9 cellular contexts compared by ENCODE assay signal in genomic region chr1:44377925-44378784, GRCh38. TPM values are rescaled to one million over a fixed set of nuclear protein-coding genes. Genes with fewer than 3 reads are reported as not detected.
DNase-seq lines count a peak whose midpoint lies in the region; ATAC-seq and TF ChIP-seq lines count a peak whose summit lies in the region.
"Had no signal": no experiment of that assay in that cellular context is flagged by ENCODE, and none has a peak within 500 bp of the region (broad histone marks: within the 10 kb centered on the region; RNA-seq: fewer than 3 reads in every experiment).

No MANE protein-coding gene starts in this region.

- CTCF ChIA-PET in CD8-positive, alpha-beta T cell (lab: Charles Lee) = interaction anchor here (0.7 to 4.9 kb wide), 17 partner anchors 10 to 281 kb away, joined by 3 to 46 read pairs (median 3); no protein-coding TSS in a partner anchor
- CTCF ChIA-PET in HEK293T (lab: Yijun Ruan, JAX) = interaction anchor here (0.6 to 1.8 kb wide), 22 partner anchors 9 to 478 kb away, joined by 3 to 18 read pairs (median 4); partner anchors contain the start of gene RNU5D-1
- CTCF ChIA-PET in OCI-LY7 (lab: Charles Lee; ENCODE audit: unreplicated experiment) = interaction anchor here (1.0 kb wide), 1 partner anchor 217 kb away, joined by 4 read pairs; no protein-coding TSS in a partner anchor

- no peaks in the 10 kb centered on the region for H3K9me2 ChIP-seq in OCI-LY7 (ENCODE audit: insufficient read depth, low read length)

- no TSS peak for BruUV-seq in OCI-LY7 (replicated peaks; lab: Mats Ljungman, UMichigan)

- peak; percentile 59 for TF ChIP-seq CTCF in CD8-positive, alpha-beta T cell (IDR thresholded peaks at IDR 0.05)
- TF ChIP-seq CTCF in OCI-LY7 (conservative IDR thresholded peaks at IDR 0.05; ENCODE audit: low read length) (peak; percentile 82), psoas muscle (IDR thresholded peaks at IDR 0.05) (peak; percentile 54)

- no peaks in the 10 kb centered on the region for H3K9me3 Mint-ChIP-seq in CD8-positive, alpha-beta T cell
- H3K9me3 Mint-ChIP-seq: IgD-negative memory B cell had no signal

- no peaks in the 10 kb centered on the region for H3K27me3 Mint-ChIP-seq in CD8-positive, alpha-beta T cell (ENCODE audit: low read depth)

- intact Hi-C loops in CD8-positive, alpha-beta T cell (cut with DNase I, micrococcal nuclease) = loop anchor here (1.0 kb wide), 3 partner anchors 217 to 275 kb away; no protein-coding TSS in a partner anchor
- intact Hi-C loops in OCI-LY7 (cut with micrococcal nuclease; ENCODE audit: unreplicated experiment) = loop anchor here (1.0 to 10.0 kb wide), 2 partner anchors 217 to 277 kb away; no protein-coding TSS in a partner anchor
- intact Hi-C loops in head of caudate nucleus (cut with DNase I) = loop anchor here (10.0 kb wide), 1 partner anchor 217 kb away; no protein-coding TSS in a partner anchor
- intact Hi-C loops in psoas muscle (cut with DNase I) = loop anchor here (2.0 to 5.0 kb wide), 4 partner anchors 23 to 219 kb away; no protein-coding TSS in a partner anchor

- no peaks in the 10 kb centered on the region for H3K27me3 ChIP-seq in CD8-positive, alpha-beta T cell (ENCODE audit: insufficient read depth, low read length)
- H3K27me3 ChIP-seq in psoas muscle (ENCODE audit: insufficient read depth in 3 of 3, low read length in 2 of 3) = no peaks in the 10 kb centered on the region

- ATAC-seq in CD8-positive, alpha-beta T cell = peak; percentile 34
- no peak for ATAC-seq in psoas muscle
- no peak for ATAC-seq in HG03045 (IDR thresholded peaks at IDR 0.05; ENCODE audit: unreplicated experiment)
- ATAC-seq in GM21381 (IDR thresholded peaks at IDR 0.05; ENCODE audit: unreplicated experiment) = no peak

- no peak overlapping the region for H3K27ac Mint-ChIP-seq in CD8-positive, alpha-beta T cell
- H3K27ac Mint-ChIP-seq: IgD-negative memory B cell had no signal

- POLR2A ChIA-PET in CD8-positive, alpha-beta T cell (lab: Charles Lee) = interaction anchor here (1.0 kb wide), 1 partner anchor 217 kb away, joined by 3 read pairs; no protein-coding TSS in a partner anchor
- POLR2A ChIA-PET in HEK293T (lab: Yijun Ruan, JAX) = interaction anchor here (0.5 to 1.4 kb wide), 2 partner anchors 24 to 183 kb away, joined by 3 to 5 read pairs; no protein-coding TSS in a partner anchor
- POLR2A ChIA-PET in OCI-LY7 (lab: Charles Lee) = no interaction called here

- no peak overlapping the region for H3K27ac ChIP-seq in CD8-positive, alpha-beta T cell (ENCODE audit: low read depth, low read length)
- no peak overlapping the region for H3K27ac ChIP-seq in OCI-LY7 (ENCODE audit: low read depth, low read length, poor library complexity, severe bottlenecking)
- no peak overlapping the region for H3K27ac ChIP-seq in psoas muscle

- no peaks in the 10 kb centered on the region for H3K36me3 Mint-ChIP-seq in CD8-positive, alpha-beta T cell
- H3K36me3 Mint-ChIP-seq: IgD-negative memory B cell had no signal

- H3K79me2 ChIP-seq in OCI-LY7 (ENCODE audit: insufficient read depth, low read depth, low read length) = no peaks in the 10 kb centered on the region

- H3K4me1 Mint-ChIP-seq in CD8-positive, alpha-beta T cell (ENCODE audit: low read depth) = no peaks in the 10 kb centered on the region
- H3K4me1 Mint-ChIP-seq: IgD-negative memory B cell had no signal

- H3K4me1 ChIP-seq in CD8-positive, alpha-beta T cell (ENCODE audit: insufficient read depth, low read length) = no peaks in the 10 kb centered on the region
- no peaks in the 10 kb centered on the region for H3K4me1 ChIP-seq in OCI-LY7 (ENCODE audit: insufficient read depth, low read length, poor library complexity, severe bottlenecking)
- no peaks in the 10 kb centered on the region for H3K4me1 ChIP-seq in psoas muscle

- H3K9me3 ChIP-seq in CD8-positive, alpha-beta T cell (ENCODE audit: low read length) = no peaks in the 10 kb centered on the region
- no peaks in the 10 kb centered on the region for H3K9me3 ChIP-seq in OCI-LY7 (ENCODE audit: low read length)
- no peaks in the 10 kb centered on the region for H3K9me3 ChIP-seq in psoas muscle

- 63 to 71% (median 66%) methylated on average over 12 of the region's 12 CpGs for WGBS in psoas muscle, 3 donors

- H2AFZ ChIP-seq in OCI-LY7 (ENCODE audit: low read length) = no peak overlapping the region

- no peaks in the 10 kb centered on the region for H3K36me3 ChIP-seq in CD8-positive, alpha-beta T cell (ENCODE audit: insufficient read depth, low read length)
- H3K36me3 ChIP-seq in OCI-LY7 (ENCODE audit: insufficient read depth, low read length) (no peaks in the 10 kb centered on the region), psoas muscle (ENCODE audit: insufficient read depth in 1 of 2, low read depth in 1 of 2) (no peaks in the 10 kb centered on the region)

- H3K4me2 ChIP-seq in OCI-LY7 (ENCODE audit: low read length) = no peak overlapping the region

- no peak overlapping the region for H3K4me3 Mint-ChIP-seq in CD8-positive, alpha-beta T cell
- H3K4me3 Mint-ChIP-seq: IgD-negative memory B cell had no signal

- H3K4me3 ChIP-seq in CD8-positive, alpha-beta T cell (ENCODE audit: low read depth, low read length) = no peak overlapping the region
- H3K4me3 ChIP-seq in OCI-LY7 (ENCODE audit: low read depth, low read length, poor library complexity, severe bottlenecking) = no peak overlapping the region
- H3K4me3 ChIP-seq in psoas muscle = no peak overlapping the region

- H4K20me1 ChIP-seq in OCI-LY7 (ENCODE audit: insufficient read depth, low read length) = no peaks in the 10 kb centered on the region

- DNase-seq in CD8-positive, alpha-beta T cell = peak; percentile 5 to 57 (median 50)
- DNase-seq in HEK293T (ENCODE audit: extremely low spot score) (peak; percentile 76), OCI-LY7 (ENCODE audit: low spot score) (peak; percentile 56), head of caudate nucleus (peak in 40 of 42 donors; percentile 18 to 92 (median 70)), psoas muscle (peak in 1 of 2 donors; percentile 28)
- DNase-seq in activated gamma-delta T cell treated with anti-CD3 and anti-CD28 coated beads, Interleukin-2, amount 50 U/mL, for 16 hours (ENCODE audit: low read depth) = peak; percentile 27

TF ChIP-seq in HEK293T, 16 proteins besides CTCF, POLR2A, EP300 and RAD21:
- no peak for TF ChIP-seq TARDBP (IDR thresholded peaks at IDR 0.05)
- TF ChIP-seq ARNT (IDR thresholded peaks at IDR 0.05) = no peak
- no peak for TF ChIP-seq FOXA1 (IDR thresholded peaks at IDR 0.05)
- no peak for TF ChIP-seq SP1 (IDR thresholded peaks at IDR 0.05)
- no peak for TF ChIP-seq SUZ12 (IDR thresholded peaks at IDR 0.05)
- TF ChIP-seq NFRKB (IDR thresholded peaks at IDR 0.05) = no peak
- no peak for TF ChIP-seq ELF4 (IDR thresholded peaks at IDR 0.05)
- no peak for TF ChIP-seq PKNOX1 (IDR thresholded peaks at IDR 0.05)
- no peak for TF ChIP-seq ZNF384 (IDR thresholded peaks at IDR 0.05)
- no peak for TF ChIP-seq BHLHE40 (IDR thresholded peaks at IDR 0.05; ENCODE audit: borderline replicate concordance)
TF ChIP-seq in HEK293T: peak in this region for 0.

RNA-seq across cellular contexts. Expression of gene ERI3, which starts 23.1 kb away (rescaled TPM):
- 10 to 100 TPM; 17.3 to 20.0 TPM for total RNA-seq in CD8-positive, alpha-beta T cell
- 47.4 and 53.3 TPM in 2 replicates for total RNA-seq in OCI-LY7 (2014; rRNA removed; shearing (Covaris generic))
- total RNA-seq in OCI-LY7 (2022) (46.5 and 49.5 TPM in 2 replicates), psoas muscle (10 to 100 TPM; 58.4 to 65.1 (median 61.7) TPM)
- 10 to 100 TPM; 50.4 to 96.8 (median 55.2) TPM for polyA plus RNA-seq in psoas muscle

RNA-seq across cellular contexts. Expression of gene RNF220, which starts 26.9 kb away (rescaled TPM):
- 10 to 100 TPM; 78.7 to 82.1 TPM for total RNA-seq in CD8-positive, alpha-beta T cell
- total RNA-seq in OCI-LY7 (2014; rRNA removed; shearing (Covaris generic)) = 85.5 and 107 TPM in 2 replicates
- total RNA-seq in OCI-LY7 (2022) = 82.3 and 84.7 TPM in 2 replicates
- total RNA-seq in psoas muscle = 10 to 100 TPM; 61.1 to 91.9 (median 69.0) TPM
- 100 to 1,000 TPM in 1 of 3 donors, 10 to 100 TPM in 2; 75.5 to 133 (median 98.9) TPM for polyA plus RNA-seq in psoas muscle
